In genomic region chr16:19008245-19008644, GRCh38 we compare ENCODE assay signal across 13 cellular contexts. TPM values are rescaled to one million over a fixed set of nuclear protein-coding genes. Genes with fewer than 3 reads are reported as not detected.
DNase-seq lines count a peak whose midpoint lies in the region; ATAC-seq and TF ChIP-seq lines count a peak whose summit lies in the region.
"Had no signal": no experiment of that assay in that cellular context is flagged by ENCODE, and none has a peak within 500 bp of the region (broad histone marks: within the 10 kb centered on the region; RNA-seq: fewer than 3 reads in every experiment).

No MANE protein-coding gene starts in this region.

- H3K4me3 Mint-ChIP-seq in natural killer cell treated with Interleukin-12 subunit alpha and Interleukin-12 subunit beta and Interleukin-15 and Interleukin-18, amount 100 ng/mL, for 72 hours, result no peak overlapping the region
- H3K4me3 Mint-ChIP-seq in immature natural killer cell, result no peak overlapping the region
- H3K4me3 Mint-ChIP-seq in activated T-helper 17 cell treated with anti-CD3 and anti-CD28 coated beads, Interleukin-2, amount 50 U/mL, for 72 hours, result no peak overlapping the region
- H3K4me3 Mint-ChIP-seq: activated CD4-positive, alpha-beta T cell treated with anti-CD3 and anti-CD28 coated beads, Interleukin-2, amount 10 ng/mL, durations not matched to agents 24 days and 14 days; CD4-positive, CD25-positive, alpha-beta regulatory T cell had no signal

- H3K27me3 Mint-ChIP-seq in natural killer cell treated with Interleukin-12 subunit alpha and Interleukin-12 subunit beta and Interleukin-15 and Interleukin-18, amount 100 ng/mL, for 72 hours, result no peaks in the 10 kb centered on the region
- H3K27me3 Mint-ChIP-seq in immature natural killer cell (ENCODE audit: low read depth in 3 of 3), result peaks cover 0 to 8% (median 1%) of the 10 kb centered on the region in 3 donors
- no peaks in the 10 kb centered on the region for H3K27me3 Mint-ChIP-seq in activated T-helper 17 cell treated with anti-CD3 and anti-CD28 coated beads, Interleukin-2, amount 50 U/mL, for 72 hours
- H3K27me3 Mint-ChIP-seq: activated CD4-positive, alpha-beta T cell treated with anti-CD3 and anti-CD28 coated beads, Interleukin-2, amount 10 ng/mL, durations not matched to agents 24 days and 14 days had no signal

- no peaks in the 10 kb centered on the region for H3K27me3 ChIP-seq in HUES48 (ENCODE audit: control insufficient read depth, insufficient read depth, low read length)
- H3K27me3 ChIP-seq: right atrium auricular region had no signal

- no peak for ATAC-seq in natural killer cell treated with Interleukin-12 subunit alpha and Interleukin-12 subunit beta and Interleukin-15 and Interleukin-18, amount 100 ng/mL, for 72 hours
- ATAC-seq in activated T-helper 17 cell treated with anti-CD3 and anti-CD28 coated beads, Interleukin-2, amount 50 U/mL, for 72 hours (replicated peaks), result no peak

- 0 out of 2 replicates have a peak, but pooled peaks cover 7% of the 10 kb centered on the region for H3K36me3 ChIP-seq in HUES48 (ENCODE audit: control insufficient read depth, insufficient read depth, low read length)
- H3K36me3 ChIP-seq: right atrium auricular region had no signal

- DNase-seq in AG09309 (ENCODE audit: low read depth) (peak; percentile 56), astrocyte of the cerebellum (ENCODE audit: low read depth) (peak; percentile 74), iris pigment epithelial cell (ENCODE audit: low read depth) (peak; percentile 89), immature natural killer cell (no peak), KG1 (lab: John Stamatoyannopoulos, UW) (no peak)
- no peak for DNase-seq in natural killer cell treated with Interleukin-12 subunit alpha and Interleukin-12 subunit beta and Interleukin-15 and Interleukin-18, amount 100 ng/mL, for 72 hours (ENCODE audit: low spot score)
- DNase-seq: activated CD4-positive, alpha-beta T cell treated with anti-CD3 and anti-CD28 coated beads, Interleukin-2, amount 10 ng/mL, durations not matched to agents 24 days and 14 days; activated naive CD4-positive, alpha-beta T cell treated with anti-CD3 and anti-CD28 coated beads, Interleukin-2, amount 50 U/mL, for 16 hours; CD4-positive, CD25-positive, alpha-beta regulatory T cell; NCI-H1092 treated with DMSO at 0.1 percent for 48 hours had no signal

- H3K4me3 ChIP-seq in AG09309 (ENCODE audit: control insufficient read depth, low read depth, low read length) (no peak overlapping the region), HUES48 (ENCODE audit: low read depth, low read length) (no peak overlapping the region), astrocyte of the cerebellum (ENCODE audit: low read depth, low read length) (no peak overlapping the region)
- H3K4me3 ChIP-seq: right atrium auricular region had no signal

- H3K4me1 ChIP-seq in HUES48 (ENCODE audit: control insufficient read depth, insufficient read depth, low read length), result peaks cover 8% of the 10 kb centered on the region; the same call in 1 of the 2 replicates

- in situ Hi-C loops in astrocyte of the cerebellum (cut with HindIII; ENCODE audit: low sequenced_read_pairs), result no loop called here

- no peaks in the 10 kb centered on the region for H3K36me3 Mint-ChIP-seq in natural killer cell treated with Interleukin-12 subunit alpha and Interleukin-12 subunit beta and Interleukin-15 and Interleukin-18, amount 100 ng/mL, for 72 hours
- H3K36me3 Mint-ChIP-seq in immature natural killer cell, result no peaks in the 10 kb centered on the region
- H3K36me3 Mint-ChIP-seq in activated T-helper 17 cell treated with anti-CD3 and anti-CD28 coated beads, Interleukin-2, amount 50 U/mL, for 72 hours (ENCODE audit: low read depth), result no peaks in the 10 kb centered on the region
- H3K36me3 Mint-ChIP-seq: CD4-positive, CD25-positive, alpha-beta regulatory T cell had no signal

- H3K27ac Mint-ChIP-seq in natural killer cell treated with Interleukin-12 subunit alpha and Interleukin-12 subunit beta and Interleukin-15 and Interleukin-18, amount 100 ng/mL, for 72 hours, result no peak overlapping the region
- no peak overlapping the region for H3K27ac Mint-ChIP-seq in immature natural killer cell
- no peak overlapping the region for H3K27ac Mint-ChIP-seq in activated T-helper 17 cell treated with anti-CD3 and anti-CD28 coated beads, Interleukin-2, amount 50 U/mL, for 72 hours
- H3K27ac Mint-ChIP-seq: activated CD4-positive, alpha-beta T cell treated with anti-CD3 and anti-CD28 coated beads, Interleukin-2, amount 10 ng/mL, durations not matched to agents 24 days and 14 days had no signal

- H3K9me3 ChIP-seq in HUES48 (ENCODE audit: control insufficient read depth, insufficient read depth, low read length), result no peaks in the 10 kb centered on the region

- H3K27ac ChIP-seq in HUES48 (ENCODE audit: low read depth, low read length), result peak overlapping the region; percentile 22
- H3K27ac ChIP-seq: right atrium auricular region had no signal

- H3K9ac ChIP-seq in HUES48 (ENCODE audit: low read depth, low read length), result no peak overlapping the region

- no peak for TF ChIP-seq CTCF in AG09309 (IDR thresholded peaks at IDR 0.05; ENCODE audit: control insufficient read depth, insufficient read depth, low read depth, low read length, missing control alignments)
- no peak for TF ChIP-seq CTCF in astrocyte of the cerebellum (IDR thresholded peaks at IDR 0.05; ENCODE audit: low read depth, low read length, missing control alignments)

- H3K4me1 Mint-ChIP-seq in natural killer cell treated with Interleukin-12 subunit alpha and Interleukin-12 subunit beta and Interleukin-15 and Interleukin-18, amount 100 ng/mL, for 72 hours (ENCODE audit: low read depth in 2 of 2), result no peaks in the 10 kb centered on the region
- no peaks in the 10 kb centered on the region for H3K4me1 Mint-ChIP-seq in immature natural killer cell
- H3K4me1 Mint-ChIP-seq in activated T-helper 17 cell treated with anti-CD3 and anti-CD28 coated beads, Interleukin-2, amount 50 U/mL, for 72 hours, result no peaks in the 10 kb centered on the region
- H3K4me1 Mint-ChIP-seq: activated CD4-positive, alpha-beta T cell treated with anti-CD3 and anti-CD28 coated beads, Interleukin-2, amount 10 ng/mL, durations not matched to agents 24 days and 14 days had no signal

- no peaks in the 10 kb centered on the region for H3K9me3 Mint-ChIP-seq in natural killer cell treated with Interleukin-12 subunit alpha and Interleukin-12 subunit beta and Interleukin-15 and Interleukin-18, amount 100 ng/mL, for 72 hours
- no peaks in the 10 kb centered on the region for H3K9me3 Mint-ChIP-seq in immature natural killer cell
- H3K9me3 Mint-ChIP-seq in activated T-helper 17 cell treated with anti-CD3 and anti-CD28 coated beads, Interleukin-2, amount 50 U/mL, for 72 hours, result no peaks in the 10 kb centered on the region
- H3K9me3 Mint-ChIP-seq: activated CD4-positive, alpha-beta T cell treated with anti-CD3 and anti-CD28 coated beads, Interleukin-2, amount 10 ng/mL, durations not matched to agents 24 days and 14 days; CD4-positive, CD25-positive, alpha-beta regulatory T cell had no signal

RNA-seq across cellular contexts. Expression of gene TMC7, which starts 24.5 kb away (rescaled TPM):
- not detected for total RNA-seq in natural killer cell treated with Interleukin-12 subunit alpha and Interleukin-12 subunit beta and Interleukin-15 and Interleukin-18, amount 100 ng/mL, for 72 hours
- not detected for polyA plus RNA-seq in immature natural killer cell
- total RNA-seq in activated T-helper 17 cell treated with anti-CD3 and anti-CD28 coated beads, Interleukin-2, amount 50 U/mL, for 72 hours, result not detected
- total RNA-seq: activated CD4-positive, alpha-beta T cell treated with anti-CD3 and anti-CD28 coated beads, Interleukin-2, amount 10 ng/mL, durations not matched to agents 24 days and 14 days; CD4-positive, CD25-positive, alpha-beta regulatory T cell had no signal

RNA-seq across cellular contexts. Expression of gene COQ7, which starts 59.2 kb away (rescaled TPM):
- total RNA-seq in natural killer cell treated with Interleukin-12 subunit alpha and Interleukin-12 subunit beta and Interleukin-15 and Interleukin-18, amount 100 ng/mL, for 72 hours, result 10 to 100 TPM; 11.2 to 17.1 TPM
- polyA plus RNA-seq in immature natural killer cell, result 10 to 100 TPM; 14.3 to 16.6 (median 14.8) TPM
- 10 to 100 TPM; 11.6 to 18.2 TPM for total RNA-seq in activated T-helper 17 cell treated with anti-CD3 and anti-CD28 coated beads, Interleukin-2, amount 50 U/mL, for 72 hours

Comparison
In these comparisons a context has a peak if more than half of its experiments do, and no peak if none do; other contexts are left out.
1. DNase-seq: peak in AG09309 (single experiment), astrocyte of the cerebellum (single experiment) and iris pigment epithelial cell (single experiment); none in natural killer cell treated with Interleukin-12 subunit alpha and Interleukin-12 subunit beta and Interleukin-15 and Interleukin-18, amount 100 ng/mL, for 72 hours (single experiment), immature natural killer cell (0 of 3) and KG1 (single experiment).